ENCODE assay signal across 9 cellular contexts in the genomic region with DNA sequence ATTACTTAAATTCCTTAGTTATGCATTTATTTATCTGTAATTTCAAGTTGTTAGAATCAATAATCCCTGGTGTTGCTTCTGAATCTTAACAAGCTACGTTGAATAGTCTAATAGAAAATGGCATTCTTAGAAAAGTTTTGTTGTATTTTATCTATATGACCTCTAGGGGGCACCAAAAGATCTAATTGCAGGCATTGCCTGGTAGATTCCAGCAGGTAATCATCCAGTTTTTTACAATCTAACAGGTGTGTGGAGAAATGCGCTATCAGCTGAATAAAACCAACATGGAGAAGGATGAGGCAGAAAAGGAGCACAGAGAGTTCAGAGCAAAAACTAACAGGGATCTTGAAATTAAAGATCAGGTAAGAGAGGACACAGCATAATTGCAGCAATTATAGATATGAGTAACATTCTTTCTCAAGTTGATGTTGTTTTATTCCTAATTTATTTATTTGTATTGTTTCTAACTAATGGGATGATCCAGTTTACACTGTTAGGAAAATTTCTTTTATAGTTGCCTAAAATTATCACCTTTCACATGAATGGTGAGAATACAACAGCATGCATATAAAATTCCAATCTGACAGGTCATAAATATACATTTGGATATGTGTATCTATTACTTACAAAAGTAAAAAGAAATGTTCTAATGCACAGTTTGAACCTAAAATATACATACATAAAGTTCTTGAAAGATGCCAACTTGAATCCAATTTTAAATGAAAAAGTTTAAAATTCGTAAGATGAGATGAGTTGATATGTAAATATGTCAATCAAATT.
DNase-seq lines count a peak whose midpoint lies in the region; ATAC-seq, FAIRE-seq and TF ChIP-seq lines count a peak whose summit lies in the region.
"Had no signal": no experiment of that assay in that cellular context is flagged by ENCODE, and none has a peak within 500 bp of the region (broad histone marks: within the 10 kb centered on the region; RNA-seq: fewer than 3 reads in every experiment).

No MANE protein-coding gene starts in this region.

- DNase-seq in AG09319 (ENCODE audit: extremely low read depth, low read depth) (no peak), KBM-7 (peak; percentile 50), NOMO-1 treated with DMSO at 0.1 percent for 48 hours (lab: John Stamatoyannopoulos, UW; ENCODE audit: unreplicated experiment) (peak; percentile 41), midbrain (lab: John Stamatoyannopoulos, UW) (peak; percentile 74)
- DNase-seq: stimulated activated naive B cell treated with anti-CD40 and anti-IgM and Interleukin-4, amounts not matched to agents 10 μg/mL and 1 μg/mL and 100 μg/mL, for 72 hours had no signal

- peak; percentile 49 for TF ChIP-seq CTCF in AG09319 (IDR thresholded peaks at IDR 0.05; ENCODE audit: low read depth, low read length)

- ATAC-seq in GM18517 (IDR thresholded peaks at IDR 0.05; ENCODE audit: unreplicated experiment) = peak; percentile 65
- no peak for ATAC-seq in GM19463 (IDR thresholded peaks at IDR 0.05; ENCODE audit: unreplicated experiment)
- ATAC-seq in GM18505 (IDR thresholded peaks at IDR 0.05; ENCODE audit: unreplicated experiment) = no peak

- TF ChIP-seq POLR2A in GM18505 (IDR thresholded peaks at IDR 0.05; ENCODE audit: borderline replicate concordance, extremely low read depth, insufficient read depth, insufficient read length) = no peak

- peak; percentile 38 for FAIRE-seq in colon (lab: Jason Lieb, UNC)

- in situ Hi-C loops in KBM-7 (cut with MboI; ENCODE audit: low pct_unique_long_range_greater_than_20kb, low sequenced_read_pairs) = no loop called here
